ENCODE assay signal across 17 cellular contexts in genomic region chr3:121809249-121809648, GRCh38. TPM values are rescaled to one million over a fixed set of nuclear protein-coding genes. Genes with fewer than 3 reads are reported as not detected.
DNase-seq lines count a peak whose midpoint lies in the region; ATAC-seq and TF ChIP-seq lines count a peak whose summit lies in the region.
"Had no signal": no experiment of that assay in that cellular context is flagged by ENCODE, and none has a peak within 500 bp of the region (broad histone marks: within the 10 kb centered on the region; RNA-seq: fewer than 3 reads in every experiment).

No MANE protein-coding gene starts in this region.

- peaks cover 53% of the 10 kb centered on the region for H3K79me2 ChIP-seq in SU-DHL-6 (ENCODE audit: insufficient read depth, low read length)

- ATAC-seq in GM18867 (IDR thresholded peaks at IDR 0.05; ENCODE audit: unreplicated experiment) (peak; percentile 98), GM21447 (IDR thresholded peaks at IDR 0.05; ENCODE audit: unreplicated experiment) (peak; percentile 99), HG03060 (IDR thresholded peaks at IDR 0.05; ENCODE audit: low read depth, unreplicated experiment) (peak; percentile 95)
- ATAC-seq: HCT116, PC-3 had no signal

- DNase-seq in A172 (ENCODE audit: low spot score) (no peak), cortex of kidney (lab: John Stamatoyannopoulos, UW) (no peak), lower leg skin (ENCODE audit: low spot score in 2 of 2) (no peak), left ventricle myocardium inferior (no peak)
- DNase-seq: activated naive CD4-positive, alpha-beta T cell treated with Interleukin-2 at 50 U/mL for 16 hours; DMS 273 treated with DMSO at 0.1 percent for 48 hours; dorsolateral prefrontal cortex; mesenchymal stem cell; NCI-H1048; PC-3; retina had no signal

- H3K9me3 ChIP-seq in SU-DHL-6 (ENCODE audit: insufficient read depth, low read length) (no peaks in the 10 kb centered on the region), left ventricle myocardium inferior (replicated peaks) (no peaks in the 10 kb centered on the region)

- no peaks in the 10 kb centered on the region for H3K4me1 ChIP-seq in left ventricle myocardium inferior

- peak overlapping the region; percentile 19 for H3K4me3 ChIP-seq in SU-DHL-6 (ENCODE audit: insufficient read depth, low read length, poor library complexity, severe bottlenecking)
- no peak overlapping the region for H3K4me3 ChIP-seq in lower leg skin (ENCODE audit: low read depth, poor library complexity, severe bottlenecking)
- H3K4me3 ChIP-seq in left ventricle myocardium inferior = no peak overlapping the region
- H3K4me3 ChIP-seq: dorsolateral prefrontal cortex had no signal

- 0% methylated on average over 1 of the region's 1 CpG for WGBS in lower leg skin, 2 donors

- H4K20me1 ChIP-seq in SU-DHL-6 (ENCODE audit: low read depth, low read length) = no peaks in the 10 kb centered on the region

- TF ChIP-seq CTCF in SU-DHL-6 (IDR thresholded peaks at IDR 0.05; ENCODE audit: insufficient read depth, low read length, poor library complexity, severe bottlenecking) (no peak), lower leg skin (IDR thresholded peaks at IDR 0.05) (no peak), left ventricle myocardium inferior (IDR thresholded peaks at IDR 0.05; ENCODE audit: borderline replicate concordance) (no peak)

- H2AFZ ChIP-seq in SU-DHL-6 (ENCODE audit: low read depth, low read length, severe bottlenecking) = no peak overlapping the region

- no peaks in the 10 kb centered on the region for H3K9me2 ChIP-seq in SU-DHL-6 (replicated peaks; ENCODE audit: insufficient read depth, low read length)

- H3K27ac ChIP-seq in SU-DHL-6 (ENCODE audit: low read depth, low read length) (peak overlapping the region; percentile 87), left ventricle myocardium inferior (replicated peaks) (no peak overlapping the region)
- H3K27ac ChIP-seq: dorsolateral prefrontal cortex, VCaP had no signal

- no peak for TF ChIP-seq POLR2A in lower leg skin (IDR thresholded peaks at IDR 0.05)

- H3K36me3 ChIP-seq in SU-DHL-6 (ENCODE audit: low read length) = peaks cover 48% of the 10 kb centered on the region
- H3K36me3 ChIP-seq in left ventricle myocardium inferior = peaks cover 48% of the 10 kb centered on the region

- H3K9ac ChIP-seq in SU-DHL-6 (ENCODE audit: low read length) = peak overlapping the region; percentile 30

- H3K4me2 ChIP-seq in SU-DHL-6 (ENCODE audit: low read depth, low read length, poor library complexity, severe bottlenecking) = peak overlapping the region; percentile 62

- no peaks in the 10 kb centered on the region for H3K27me3 ChIP-seq in SU-DHL-6 (ENCODE audit: low read length)
- no peaks in the 10 kb centered on the region for H3K27me3 ChIP-seq in left ventricle myocardium inferior (ENCODE audit: low read depth)
- H3K27me3 ChIP-seq: dorsolateral prefrontal cortex had no signal

- intact Hi-C loops in lower leg skin (cut with DNase I; ENCODE audit: low total_unique reads) = no loop called here
- intact Hi-C loops in left ventricle myocardium inferior (cut with micrococcal nuclease) = no loop called here

- H3F3A ChIP-seq in SU-DHL-6 (ENCODE audit: insufficient read depth) = peaks cover 16% of the 10 kb centered on the region; the same call in 1 of the 2 replicates

RNA-seq across cellular contexts. Expression of gene IQCB1, which starts 25.6 kb away (rescaled TPM):
- total RNA-seq in A172 (2014; rRNA removed; shearing (Covaris generic)) = 27.8 and 35.6 TPM in 2 replicates
- total RNA-seq in lower leg skin (10 to 100 TPM; 13.2 to 19.6 (median 17.7) TPM), left ventricle myocardium inferior (5.7 TPM)

RNA-seq across cellular contexts. Expression of gene EAF2, which starts 25.8 kb away (rescaled TPM):
- 4.5 and 4.7 TPM in 2 replicates for total RNA-seq in A172 (2014; rRNA removed; shearing (Covaris generic))
- total RNA-seq in lower leg skin (1 to 10 TPM in 3 of 4 donors, not detected in 1; 1.3 to 4.5 (median 1.4) TPM), left ventricle myocardium inferior (4.1 TPM)

RNA-seq across cellular contexts. Expression of gene GOLGB1, which starts 59.7 kb away (rescaled TPM):
- total RNA-seq in A172 (2014; rRNA removed; shearing (Covaris generic)) = 24.4 and 26.5 TPM in 2 replicates
- 10 to 100 TPM; 42.8 to 64.3 (median 48.5) TPM for total RNA-seq in lower leg skin
- 56.1 TPM for total RNA-seq in left ventricle myocardium inferior
